ENCODE assay signal across 1 cellular context in genomic region chr20:20271277-20271676, GRCh38.
TF ChIP-seq lines count a peak whose summit lies in the region.

No MANE protein-coding gene starts in this region.

TF ChIP-seq in HepG2, 621 proteins besides CTCF, POLR2A, EP300 and RAD21 (continued from another document):
- no peak for TF ChIP-seq ZXDC (CRISPR knock-in tag; IDR thresholded peaks at IDR 0.05)
- TF ChIP-seq NFIB (CRISPR knock-in tag; IDR thresholded peaks at IDR 0.05; ENCODE audit: borderline replicate concordance), result no peak
